21 cellular contexts compared by ENCODE assay signal in the genomic region with DNA sequence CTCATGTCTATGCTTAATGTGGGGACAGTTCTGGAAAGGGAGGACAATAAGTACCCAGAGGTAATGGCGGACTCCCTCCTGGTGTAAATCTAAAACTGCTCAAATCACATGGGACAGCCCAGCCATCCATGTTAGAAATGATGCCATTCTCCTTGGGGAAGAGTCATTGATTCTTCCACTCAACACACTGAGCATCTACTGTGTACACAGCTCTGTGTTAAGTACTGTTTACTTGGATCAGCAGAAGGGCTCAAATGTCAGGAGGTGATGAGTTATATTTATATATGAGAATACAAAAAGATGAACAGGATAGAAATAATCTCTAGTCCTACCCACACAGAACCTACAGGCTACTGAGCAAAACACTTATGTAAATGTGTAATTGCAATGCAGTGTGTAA. TPM values are rescaled to one million over a fixed set of nuclear protein-coding genes. Genes with fewer than 3 reads are reported as not detected.
DNase-seq lines count a peak whose midpoint lies in the region; ATAC-seq and TF ChIP-seq lines count a peak whose summit lies in the region.
"Had no signal": no experiment of that assay in that cellular context is flagged by ENCODE, and none has a peak within 500 bp of the region (broad histone marks: within the 10 kb centered on the region; RNA-seq: fewer than 3 reads in every experiment).

No MANE protein-coding gene starts in this region.

- H4K20me1 ChIP-seq in Karpas-422 (ENCODE audit: insufficient read depth, low read depth, low read length), result no peaks in the 10 kb centered on the region

- ATAC-seq in activated naive CD8-positive, alpha-beta T cell treated with anti-CD3 and anti-CD28 coated beads, Interleukin-2, amount 10 ng/mL, durations not matched to agents 7 days and 5 days (ENCODE audit: low read depth), result no peak
- ATAC-seq in HG03439 (IDR thresholded peaks at IDR 0.05; ENCODE audit: unreplicated experiment), result no peak

- peaks cover 2% of the 10 kb centered on the region for H3K4me1 Mint-ChIP-seq in activated naive CD8-positive, alpha-beta T cell treated with anti-CD3 and anti-CD28 coated beads, Interleukin-2, amount 10 ng/mL, durations not matched to agents 7 days and 5 days
- H3K4me1 Mint-ChIP-seq in activated naive CD8-positive, alpha-beta T cell treated with anti-CD3 and anti-CD28 coated beads for 36 hours, result no peaks in the 10 kb centered on the region
- no peaks in the 10 kb centered on the region for H3K4me1 Mint-ChIP-seq in progenitor cell of endocrine pancreas (ENCODE audit: low read depth)
- H3K4me1 Mint-ChIP-seq in activated CD4-positive, alpha-beta T cell treated with anti-CD3 and anti-CD28 coated beads, Interleukin-2, amount 10 ng/mL, durations not matched to agents 24 days and 14 days, result no peaks in the 10 kb centered on the region

- H3K36me3 ChIP-seq in Karpas-422 (ENCODE audit: insufficient read depth, low read length), result peaks cover 17% of the 10 kb centered on the region; the same call in 1 of the 2 replicates

- H3K79me2 ChIP-seq in Karpas-422 (ENCODE audit: low read length), result no peaks in the 10 kb centered on the region

- H3K27ac Mint-ChIP-seq in activated naive CD8-positive, alpha-beta T cell treated with anti-CD3 and anti-CD28 coated beads, Interleukin-2, amount 10 ng/mL, durations not matched to agents 7 days and 5 days, result peak overlapping the region; percentile 31
- no peak overlapping the region for H3K27ac Mint-ChIP-seq in activated naive CD8-positive, alpha-beta T cell treated with anti-CD3 and anti-CD28 coated beads for 36 hours
- H3K27ac Mint-ChIP-seq in progenitor cell of endocrine pancreas, result peak overlapping the region; percentile 3
- H3K27ac Mint-ChIP-seq in activated CD4-positive, alpha-beta T cell treated with anti-CD3 and anti-CD28 coated beads, Interleukin-2, amount 10 ng/mL, durations not matched to agents 24 days and 14 days, result no peak overlapping the region
- H3K27ac Mint-ChIP-seq: CD4-positive, alpha-beta memory T cell had no signal

- no peak for TF ChIP-seq CTCF in progenitor cell of endocrine pancreas (IDR thresholded peaks at IDR 0.05; ENCODE audit: unreplicated experiment)

- no peaks in the 10 kb centered on the region for H3K9me3 Mint-ChIP-seq in activated naive CD8-positive, alpha-beta T cell treated with anti-CD3 and anti-CD28 coated beads, Interleukin-2, amount 10 ng/mL, durations not matched to agents 7 days and 5 days
- H3K9me3 Mint-ChIP-seq in activated naive CD8-positive, alpha-beta T cell treated with anti-CD3 and anti-CD28 coated beads for 36 hours, result no peaks in the 10 kb centered on the region
- H3K9me3 Mint-ChIP-seq in progenitor cell of endocrine pancreas (ENCODE audit: low read depth), result no peaks in the 10 kb centered on the region
- no peaks in the 10 kb centered on the region for H3K9me3 Mint-ChIP-seq in activated CD4-positive, alpha-beta T cell treated with anti-CD3 and anti-CD28 coated beads, Interleukin-2, amount 10 ng/mL, durations not matched to agents 24 days and 14 days
- H3K9me3 Mint-ChIP-seq: CD4-positive, alpha-beta memory T cell had no signal

- H3K27me3 Mint-ChIP-seq in activated naive CD8-positive, alpha-beta T cell treated with anti-CD3 and anti-CD28 coated beads, Interleukin-2, amount 10 ng/mL, durations not matched to agents 7 days and 5 days, result no peaks in the 10 kb centered on the region
- no peaks in the 10 kb centered on the region for H3K27me3 Mint-ChIP-seq in activated naive CD8-positive, alpha-beta T cell treated with anti-CD3 and anti-CD28 coated beads for 36 hours
- no peaks in the 10 kb centered on the region for H3K27me3 Mint-ChIP-seq in progenitor cell of endocrine pancreas
- H3K27me3 Mint-ChIP-seq in activated CD4-positive, alpha-beta T cell treated with anti-CD3 and anti-CD28 coated beads, Interleukin-2, amount 10 ng/mL, durations not matched to agents 24 days and 14 days, result no peaks in the 10 kb centered on the region
- H3K27me3 Mint-ChIP-seq: CD4-positive, alpha-beta memory T cell had no signal

- DNase-seq in activated naive CD8-positive, alpha-beta T cell treated with anti-CD3 and anti-CD28 coated beads, Interleukin-2, amount 10 ng/mL, durations not matched to agents 7 days and 5 days, result no peak
- DNase-seq in activated naive CD8-positive, alpha-beta T cell treated with anti-CD3 and anti-CD28 coated beads for 36 hours, result no peak
- DNase-seq in Karpas-422 (no peak), NCI-H510A (lab: John Stamatoyannopoulos, UW) (peak; percentile 17), progenitor cell of endocrine pancreas (ENCODE audit: low spot score, unreplicated experiment) (no peak)
- no peak for DNase-seq in activated CD4-positive, alpha-beta T cell treated with anti-CD3 and anti-CD28 coated beads, Interleukin-2, amount 10 ng/mL, durations not matched to agents 24 days and 14 days
- DNase-seq: ACHN; Calu3; CD4-positive, alpha-beta memory T cell; GDM1; MM.1S; NCI-H1048; NCI-H1417 treated with DMSO at 0.1 percent for 48 hours; NCI-H1930; NCI-H524; NCI-H774; OCI-M1; Right ventricle myocardium superior; T-helper 2 cell had no signal

- H3K9ac ChIP-seq in Karpas-422 (ENCODE audit: low read length), result 0 out of 2 replicates have a peak overlapping the region, but pooled peaks have one; percentile 6
- H3K9ac ChIP-seq: BLaER1 had no signal

- H3K9me2 ChIP-seq in Karpas-422 (replicated peaks; ENCODE audit: insufficient read depth, low read length), result no peaks in the 10 kb centered on the region

- POLR2A ChIA-PET in activated naive CD8-positive, alpha-beta T cell treated with anti-CD3 and anti-CD28 coated beads, Interleukin-2, amount 10 ng/mL, durations not matched to agents 7 days and 5 days (lab: Charles Lee), result no interaction called here

- H3K9me3 ChIP-seq in Karpas-422 (ENCODE audit: low read length), result no peaks in the 10 kb centered on the region
- H3K9me3 ChIP-seq: BLaER1 had no signal

- peaks cover 6% of the 10 kb centered on the region for H3K36me3 Mint-ChIP-seq in activated naive CD8-positive, alpha-beta T cell treated with anti-CD3 and anti-CD28 coated beads, Interleukin-2, amount 10 ng/mL, durations not matched to agents 7 days and 5 days
- H3K36me3 Mint-ChIP-seq in activated naive CD8-positive, alpha-beta T cell treated with anti-CD3 and anti-CD28 coated beads for 36 hours, result peaks cover 8% of the 10 kb centered on the region
- peaks cover 9% of the 10 kb centered on the region for H3K36me3 Mint-ChIP-seq in progenitor cell of endocrine pancreas (ENCODE audit: insufficient read depth)
- H3K36me3 Mint-ChIP-seq in activated CD4-positive, alpha-beta T cell treated with anti-CD3 and anti-CD28 coated beads, Interleukin-2, amount 10 ng/mL, durations not matched to agents 24 days and 14 days (ENCODE audit: low read depth), result peaks cover 18% of the 10 kb centered on the region

- no peaks in the 10 kb centered on the region for H3K27me3 ChIP-seq in Karpas-422 (ENCODE audit: low read length)
- H3K27me3 ChIP-seq: BLaER1 had no signal

- no peak overlapping the region for H3K4me3 ChIP-seq in Karpas-422 (ENCODE audit: low read length)
- H3K4me3 ChIP-seq: BLaER1 had no signal

- H2AFZ ChIP-seq in Karpas-422 (ENCODE audit: low read length), result no peak overlapping the region

- intact Hi-C loops in activated CD4-positive, alpha-beta T cell treated with anti-CD3 and anti-CD28 coated beads, Interleukin-2, amount 10 ng/mL, durations not matched to agents 24 days and 14 days (cut with micrococcal nuclease), result no loop called here

- peak overlapping the region; percentile 29 for H3K4me2 ChIP-seq in Karpas-422 (ENCODE audit: low read depth, low read length, poor library complexity, severe bottlenecking)
- H3K4me2 ChIP-seq: BLaER1 had no signal

- H3K4me1 ChIP-seq in Karpas-422 (ENCODE audit: low read length), result peaks cover 60% of the 10 kb centered on the region
- H3K4me1 ChIP-seq: BLaER1 had no signal

- H3K27ac ChIP-seq in Karpas-422 (ENCODE audit: low read length), result peak overlapping the region; percentile 82
- H3K27ac ChIP-seq: BLaER1 had no signal

- no peak overlapping the region for H3K4me3 Mint-ChIP-seq in activated naive CD8-positive, alpha-beta T cell treated with anti-CD3 and anti-CD28 coated beads, Interleukin-2, amount 10 ng/mL, durations not matched to agents 7 days and 5 days
- H3K4me3 Mint-ChIP-seq in activated naive CD8-positive, alpha-beta T cell treated with anti-CD3 and anti-CD28 coated beads for 36 hours, result no peak overlapping the region
- no peak overlapping the region for H3K4me3 Mint-ChIP-seq in progenitor cell of endocrine pancreas (ENCODE audit: low read depth)
- H3K4me3 Mint-ChIP-seq in activated CD4-positive, alpha-beta T cell treated with anti-CD3 and anti-CD28 coated beads, Interleukin-2, amount 10 ng/mL, durations not matched to agents 24 days and 14 days, result no peak overlapping the region
- H3K4me3 Mint-ChIP-seq: CD4-positive, alpha-beta memory T cell had no signal

RNA-seq across cellular contexts. Expression of a gene that starts 31.8 kb away (rescaled TPM):
- total RNA-seq in activated naive CD8-positive, alpha-beta T cell treated with anti-CD3 and anti-CD28 coated beads, Interleukin-2, amount 10 ng/mL, durations not matched to agents 7 days and 5 days, result 10 to 100 TPM; 30.0 to 31.1 TPM
- total RNA-seq in activated naive CD8-positive, alpha-beta T cell treated with anti-CD3 and anti-CD28 coated beads for 36 hours, result 10 to 100 TPM; 46.1 to 47.4 TPM
- 77.9 and 135 TPM in 2 replicates for total RNA-seq in Karpas-422 (2014; rRNA removed; shearing (Covaris generic); ENCODE audit: low replicate concordance)
- total RNA-seq in progenitor cell of endocrine pancreas, result 31.9 and 33.8 TPM in 2 replicates
- 54.0 and 57.1 TPM in 2 replicates for total RNA-seq in activated CD4-positive, alpha-beta T cell treated with anti-CD3 and anti-CD28 coated beads, Interleukin-2, amount 10 ng/mL, durations not matched to agents 24 days and 14 days

RNA-seq across cellular contexts. Expression of a gene that starts 41.6 kb away (rescaled TPM):
- total RNA-seq in activated naive CD8-positive, alpha-beta T cell treated with anti-CD3 and anti-CD28 coated beads, Interleukin-2, amount 10 ng/mL, durations not matched to agents 7 days and 5 days, result 100 to 1,000 TPM; 295 to 296 TPM
- total RNA-seq in activated naive CD8-positive, alpha-beta T cell treated with anti-CD3 and anti-CD28 coated beads for 36 hours, result 100 to 1,000 TPM; 397 to 405 TPM
- total RNA-seq in Karpas-422 (2014; rRNA removed; shearing (Covaris generic); ENCODE audit: low replicate concordance), result 29.1 and 76.3 TPM in 2 replicates
- 153 and 156 TPM in 2 replicates for total RNA-seq in progenitor cell of endocrine pancreas
- total RNA-seq in activated CD4-positive, alpha-beta T cell treated with anti-CD3 and anti-CD28 coated beads, Interleukin-2, amount 10 ng/mL, durations not matched to agents 24 days and 14 days, result 332 and 333 TPM in 2 replicates

Comparison
In these comparisons a context has a peak if more than half of its experiments do, and no peak if none do; other contexts are left out.
1. H3K27ac Mint-ChIP-seq: peak in activated naive CD8-positive, alpha-beta T cell treated with anti-CD3 and anti-CD28 coated beads, Interleukin-2, amount 10 ng/mL, durations not matched to agents 7 days and 5 days (single experiment) and progenitor cell of endocrine pancreas (single experiment); none in activated naive CD8-positive, alpha-beta T cell treated with anti-CD3 and anti-CD28 coated beads for 36 hours (single experiment) and activated CD4-positive, alpha-beta T cell treated with anti-CD3 and anti-CD28 coated beads, Interleukin-2, amount 10 ng/mL, durations not matched to agents 24 days and 14 days (single experiment).